Comparison of ENCODE assay signal across 8 cellular contexts in genomic region chr10:3740157-3740871, GRCh38. TPM values are rescaled to one million over a fixed set of nuclear protein-coding genes. Genes with fewer than 3 reads are reported as not detected.
DNase-seq lines count a peak whose midpoint lies in the region; ATAC-seq, FAIRE-seq and TF ChIP-seq lines count a peak whose summit lies in the region.

No MANE protein-coding gene starts in this region.

- no peak for FAIRE-seq in urothelium cell line (lab: Jason Lieb, UNC)

- H3K36me3 ChIP-seq in right atrium auricular region (no peaks in the 10 kb centered on the region), heart left ventricle (no peaks in the 10 kb centered on the region)

- peak; percentile 50 for DNase-seq in right atrium auricular region (ENCODE audit: low spot score)
- no peak for DNase-seq in heart left ventricle
- no peak for DNase-seq in activated naive CD8-positive, alpha-beta T cell treated with anti-CD3 and anti-CD28 coated beads for 36 hours
- DNase-seq in renal cortical epithelial cell (ENCODE audit: low read depth) = peak; percentile 99
- no peak for DNase-seq in urothelium cell line (ENCODE audit: low spot score)
- DNase-seq in NCI-H1417 treated with DMSO at 0.1 percent for 48 hours (lab: John Stamatoyannopoulos, UW) = no peak

- no peaks in the 10 kb centered on the region for H3K9me3 Mint-ChIP-seq in activated naive CD8-positive, alpha-beta T cell treated with anti-CD3 and anti-CD28 coated beads for 36 hours

- intact Hi-C loops in heart left ventricle (cut with DNase I) = no loop called here

- WGBS in heart left ventricle, 4 donors = 73 to 83% (median 80%) methylated on average over 5 of the region's 5 CpGs

- H3K4me3 Mint-ChIP-seq in activated naive CD8-positive, alpha-beta T cell treated with anti-CD3 and anti-CD28 coated beads for 36 hours = no peak overlapping the region

- TF ChIP-seq CTCF in right atrium auricular region (IDR thresholded peaks at IDR 0.05) (no peak), heart left ventricle (IDR thresholded peaks at IDR 0.05) (no peak)

- ATAC-seq in heart left ventricle (no peak), HG03432 (IDR thresholded peaks at IDR 0.05; ENCODE audit: unreplicated experiment) (peak; percentile 65), GM18858 (IDR thresholded peaks at IDR 0.05; ENCODE audit: unreplicated experiment) (no peak)

- H3K9me3 ChIP-seq in right atrium auricular region = no peaks in the 10 kb centered on the region
- H3K9me3 ChIP-seq in heart left ventricle = no peaks in the 10 kb centered on the region

- no peaks in the 10 kb centered on the region for H3K27me3 Mint-ChIP-seq in activated naive CD8-positive, alpha-beta T cell treated with anti-CD3 and anti-CD28 coated beads for 36 hours

- TF ChIP-seq POLR2A in heart left ventricle (IDR thresholded peaks at IDR 0.05) = no peak

- peak overlapping the region; percentile 55 for H3K27ac Mint-ChIP-seq in activated naive CD8-positive, alpha-beta T cell treated with anti-CD3 and anti-CD28 coated beads for 36 hours

- H3K4me1 ChIP-seq in right atrium auricular region = peaks cover 0 to 6% of the 10 kb centered on the region in 2 donors
- peaks cover 0 to 14% (median 0%) of the 10 kb centered on the region in 12 donors for H3K4me1 ChIP-seq in heart left ventricle

- H3K4me3 ChIP-seq in right atrium auricular region (no peak overlapping the region), heart left ventricle (no peak overlapping the region)

- H3K27me3 ChIP-seq in right atrium auricular region = no peaks in the 10 kb centered on the region
- no peaks in the 10 kb centered on the region for H3K27me3 ChIP-seq in heart left ventricle

- no peaks in the 10 kb centered on the region for H3K36me3 Mint-ChIP-seq in activated naive CD8-positive, alpha-beta T cell treated with anti-CD3 and anti-CD28 coated beads for 36 hours

- H3K27ac ChIP-seq in right atrium auricular region (no peak overlapping the region), heart left ventricle (peak overlapping the region in 1 of 12 donors; percentile 27)

- H3K4me1 Mint-ChIP-seq in activated naive CD8-positive, alpha-beta T cell treated with anti-CD3 and anti-CD28 coated beads for 36 hours = peaks cover 17% of the 10 kb centered on the region

RNA-seq across cellular contexts. Expression of gene KLF6, which starts 44.7 kb away (rescaled TPM):
- total RNA-seq in right atrium auricular region = 10 to 100 TPM; 29.1 to 44.7 TPM
- total RNA-seq in heart left ventricle = 100 to 1,000 TPM in 1 of 9 donors, 10 to 100 TPM in 8; 22.6 to 106 (median 52.2) TPM
- polyA plus RNA-seq in heart left ventricle = 10 to 100 TPM; 15.2 to 66.2 TPM
- total RNA-seq in activated naive CD8-positive, alpha-beta T cell treated with anti-CD3 and anti-CD28 coated beads for 36 hours = 100 to 1,000 TPM; 117 to 125 TPM
- total RNA-seq in renal cortical epithelial cell = 112 and 126 TPM in 2 replicates

Comparison
In these comparisons a context has a peak if more than half of its experiments do, and no peak if none do; other contexts are left out.
1. DNase-seq: peak in right atrium auricular region (single experiment) and renal cortical epithelial cell (single experiment); none in heart left ventricle (0 of 5), activated naive CD8-positive, alpha-beta T cell treated with anti-CD3 and anti-CD28 coated beads for 36 hours (single experiment), urothelium cell line (single experiment) and NCI-H1417 treated with DMSO at 0.1 percent for 48 hours (single experiment).